Comparison of ENCODE assay signal across 15 cellular contexts in genomic region chr11:109026891-109027489, GRCh38.
"Had no signal": no experiment of that assay in that cellular context is flagged by ENCODE, and none has a peak within 500 bp of the region (broad histone marks: within the 10 kb centered on the region; RNA-seq: fewer than 3 reads in every experiment).

No MANE protein-coding gene starts in this region.

- H3K27ac Mint-ChIP-seq: endodermal cell, T-cell had no signal

- H3K4me3 Mint-ChIP-seq: endodermal cell, T-cell had no signal

- H3K27ac ChIP-seq: body of pancreas, gastrocnemius medialis, ovary, sigmoid colon, upper lobe of left lung, VCaP had no signal

- H3K4me3 ChIP-seq: body of pancreas, gastrocnemius medialis, ovary, sigmoid colon, upper lobe of left lung had no signal

- DNase-seq: activated CD8-positive, alpha-beta memory T cell treated with anti-CD3 and anti-CD28 coated beads for 24 hours; activated naive CD4-positive, alpha-beta T cell treated with Interleukin-2 at 50 U/mL for 16 hours; body of pancreas; endodermal cell; gastrocnemius medialis; left ventricle myocardium superior; mesendoderm; ovary; sigmoid colon; stimulated activated CD4-positive, alpha-beta T cell treated with anti-CD3 and anti-CD28 coated beads, Interleukin-2, amount 100 ng/mL, for 48 hours; stimulated activated naive CD8-positive, alpha-beta T cell treated with anti-CD3 and anti-CD28 coated beads, Interleukin-15, Interleukin-2, amounts not matched to agents 100 U/mL and 50 U/mL, for 24 hours; T-cell; T1000; upper lobe of left lung had no signal

- H3K9me3 ChIP-seq: body of pancreas, gastrocnemius medialis, ovary had no signal

- ATAC-seq: body of pancreas; gastrocnemius medialis; left ventricle myocardium superior; stimulated activated naive CD8-positive, alpha-beta T cell treated with anti-CD3 and anti-CD28 coated beads, Interleukin-15, Interleukin-2, amounts not matched to agents 100 U/mL and 50 U/mL, for 24 hours; T-cell had no signal

- H3K36me3 Mint-ChIP-seq: T-cell had no signal

- H3K4me1 Mint-ChIP-seq: T-cell had no signal

- H3K36me3 ChIP-seq: gastrocnemius medialis, ovary, sigmoid colon, upper lobe of left lung had no signal

- H3K4me1 ChIP-seq: body of pancreas, gastrocnemius medialis, sigmoid colon, upper lobe of left lung had no signal

- H3K27me3 ChIP-seq: body of pancreas, gastrocnemius medialis, ovary, sigmoid colon, upper lobe of left lung had no signal
